In the genomic region with DNA sequence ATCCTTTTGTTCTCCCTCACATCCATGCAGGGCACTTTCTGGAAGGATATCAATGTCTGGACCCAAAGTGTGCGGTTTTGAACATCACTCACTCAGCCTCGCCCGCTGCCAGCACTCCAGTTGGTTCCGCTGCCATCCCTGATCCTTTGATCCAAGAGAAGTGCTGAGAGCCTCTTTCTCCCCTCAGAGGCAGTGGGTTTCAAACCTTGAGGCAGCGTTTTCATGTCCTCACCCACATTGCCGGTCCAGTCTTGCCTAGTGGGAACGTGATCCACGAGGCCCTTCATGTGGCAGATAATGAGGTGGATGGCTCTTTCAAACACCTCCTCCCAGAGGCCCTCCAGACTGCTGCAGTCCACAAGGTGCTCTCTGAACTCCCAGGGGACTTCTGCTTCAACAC, we compare ENCODE assay signal across 1 cellular context.
TF ChIP-seq lines count a peak whose summit lies in the region.

No MANE protein-coding gene starts in this region.

TF ChIP-seq in IMR-90, 13 proteins besides CTCF, POLR2A, EP300 and RAD21 (continued from another document):
- TF ChIP-seq ELK1 (IDR thresholded peaks at IDR 0.05; ENCODE audit: borderline replicate concordance, low read depth, low read length) (no peak), CEBPB (IDR thresholded peaks at IDR 0.05; ENCODE audit: low read depth, low read length) (no peak), RFX5 (IDR thresholded peaks at IDR 0.05; ENCODE audit: low read depth, low read length) (no peak), FOS (IDR thresholded peaks at IDR 0.05; ENCODE audit: low read depth, low read length) (no peak), NFE2L2 (IDR thresholded peaks at IDR 0.05; ENCODE audit: low read depth, low read length) (no peak), CHD1 (IDR thresholded peaks at IDR 0.05; ENCODE audit: low read depth, low read length) (no peak), MAFK (IDR thresholded peaks at IDR 0.05; ENCODE audit: low read depth, low read length) (no peak), RCOR1 (IDR thresholded peaks at IDR 0.05; ENCODE audit: insufficient replicate concordance, low read length) (no peak)
